In the genomic region with DNA sequence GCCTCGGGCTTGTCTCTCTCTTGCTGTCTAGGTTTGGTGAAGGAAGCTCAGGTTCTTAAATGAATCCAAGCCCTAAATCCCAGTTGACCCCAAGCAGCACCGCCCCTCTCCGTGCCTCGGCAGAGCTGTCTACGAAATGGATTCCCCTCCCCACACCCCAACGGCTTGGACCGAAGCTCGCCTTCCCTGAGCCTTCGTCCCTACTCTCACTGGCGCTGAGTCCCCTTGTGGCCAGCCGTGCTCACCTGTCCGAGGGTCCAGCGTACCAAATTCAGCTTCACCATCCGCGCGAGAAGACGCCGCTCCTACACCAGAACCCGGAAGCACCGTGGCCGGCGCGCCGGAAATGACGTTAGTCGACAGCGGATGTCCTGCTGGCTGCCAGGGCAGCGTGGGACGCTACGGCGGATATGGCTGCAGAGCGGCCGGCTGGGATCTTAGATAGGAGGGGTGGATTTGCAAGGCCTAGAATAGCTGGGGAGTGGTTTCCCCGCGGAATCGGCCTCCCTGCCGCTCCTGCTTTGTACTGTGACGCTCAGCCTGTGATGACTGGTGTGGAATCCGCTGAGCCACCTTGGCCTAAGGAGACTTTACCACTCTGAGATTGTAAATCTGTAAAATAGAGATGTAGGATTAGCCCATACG, we compare ENCODE assay signal across 1 cellular context.
A peak's percentile ranks its signal among the peaks of the same experiment; 100 is the strongest.
TF ChIP-seq lines count a peak whose summit lies in the region.

A gene (minus strand): TSS at position 325 of the 645 bp plus-strand sequence. CDS start 2,201 bp downstream, outside the sequence.

TF ChIP-seq in HepG2, 621 proteins besides CTCF, POLR2A, EP300 and RAD21 (continued from another document and continues in another):
- TF ChIP-seq, protein P1, sequence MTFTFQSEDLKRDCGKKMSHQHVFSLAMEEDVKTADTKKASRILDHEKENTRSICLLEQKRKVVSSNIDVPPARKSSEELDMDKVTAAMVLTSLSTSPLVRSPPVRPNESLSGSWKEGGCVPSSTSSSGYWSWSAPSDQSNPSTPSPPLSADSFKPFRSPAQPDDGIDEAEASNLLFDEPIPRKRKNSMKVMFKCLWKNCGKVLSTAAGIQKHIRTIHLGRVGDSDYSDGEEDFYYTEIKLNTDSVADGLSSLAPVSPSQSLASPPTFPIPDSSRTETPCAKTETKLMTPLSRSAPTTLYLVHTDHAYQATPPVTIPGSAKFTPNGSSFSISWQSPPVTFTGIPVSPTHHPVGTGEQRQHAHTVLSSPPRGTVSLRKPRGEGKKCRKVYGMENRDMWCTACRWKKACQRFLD (CRISPR knock-in tag; IDR thresholded peaks at IDR 0.05; ENCODE audit: borderline replicate concordance) = no peak
- TF ChIP-seq NBN (conservative IDR thresholded peaks at IDR 0.05) (no peak), NFKBIZ (CRISPR knock-in tag; IDR thresholded peaks at IDR 0.05) (no peak), SRSF4 (IDR thresholded peaks at IDR 0.05; ENCODE audit: low read depth, low read length, poor library complexity, severe bottlenecking) (no peak), SSRP1 (CRISPR knock-in tag; IDR thresholded peaks at IDR 0.05) (no peak), ZFX (CRISPR knock-in tag; IDR thresholded peaks at IDR 0.05; ENCODE audit: low read depth) (peak; percentile 94), PRPF4 (IDR thresholded peaks at IDR 0.05; ENCODE audit: low read depth, low read length, poor library complexity, severe bottlenecking) (no peak), ZSCAN21 (CRISPR knock-in tag; IDR thresholded peaks at IDR 0.05; ENCODE audit: borderline replicate concordance) (no peak; the same call in 1 of the 2 replicates), PPARG (CRISPR knock-in tag; conservative IDR thresholded peaks at IDR 0.05) (no peak), ZNF841 (CRISPR knock-in tag; IDR thresholded peaks at IDR 0.05; ENCODE audit: borderline replicate concordance) (no peak), JDP2 (CRISPR knock-in tag; IDR thresholded peaks at IDR 0.05; ENCODE audit: borderline replicate concordance) (no peak), PHF8 (CRISPR knock-in tag; IDR thresholded peaks at IDR 0.05) (peak; percentile 88), TCF7L2 (IDR thresholded peaks at IDR 0.05; ENCODE audit: low read depth, low read length) (no peak), ZNF547 (CRISPR knock-in tag; IDR thresholded peaks at IDR 0.05) (peak; percentile 79; the same call in 1 of the 2 replicates), TGIF2 (CRISPR knock-in tag; IDR thresholded peaks at IDR 0.05) (peak; percentile 50; the same call in 1 of the 2 replicates), TBX2 (CRISPR knock-in tag; IDR thresholded peaks at IDR 0.05; ENCODE audit: borderline replicate concordance) (peak; percentile 60; the same call in 1 of the 2 replicates), MBD4 (IDR thresholded peaks at IDR 0.05; ENCODE audit: borderline replicate concordance, low read length) (no peak), ZNF616 (CRISPR knock-in tag; IDR thresholded peaks at IDR 0.05; ENCODE audit: low read depth) (no peak; the same call in 1 of the 2 replicates), ZNF709 (CRISPR knock-in tag; IDR thresholded peaks at IDR 0.05) (no peak), SRSF1 (optimal IDR thresholded peaks at IDR 0.05; ENCODE audit: low read depth, low read length) (peak; percentile 95), ZNF850 (CRISPR knock-in tag; conservative IDR thresholded peaks at IDR 0.05) (no peak), JUN (CRISPR knock-in tag; IDR thresholded peaks at IDR 0.05) (0 out of 2 replicates have a peak, but pooled peaks have one; percentile 17), NFYB (CRISPR knock-in tag; IDR thresholded peaks at IDR 0.05) (no peak; the same call in 1 of the 2 replicates), YEATS2 (CRISPR knock-in tag; IDR thresholded peaks at IDR 0.05; ENCODE audit: borderline replicate concordance) (peak; percentile 98)
- TF ChIP-seq, protein P2, sequence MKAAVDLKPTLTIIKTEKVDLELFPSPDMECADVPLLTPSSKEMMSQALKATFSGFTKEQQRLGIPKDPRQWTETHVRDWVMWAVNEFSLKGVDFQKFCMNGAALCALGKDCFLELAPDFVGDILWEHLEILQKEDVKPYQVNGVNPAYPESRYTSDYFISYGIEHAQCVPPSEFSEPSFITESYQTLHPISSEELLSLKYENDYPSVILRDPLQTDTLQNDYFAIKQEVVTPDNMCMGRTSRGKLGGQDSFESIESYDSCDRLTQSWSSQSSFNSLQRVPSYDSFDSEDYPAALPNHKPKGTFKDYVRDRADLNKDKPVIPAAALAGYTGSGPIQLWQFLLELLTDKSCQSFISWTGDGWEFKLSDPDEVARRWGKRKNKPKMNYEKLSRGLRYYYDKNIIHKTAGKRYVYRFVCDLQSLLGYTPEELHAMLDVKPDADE (CRISPR knock-in tag; IDR thresholded peaks at IDR 0.05) = no peak
- TF ChIP-seq, protein P3, sequence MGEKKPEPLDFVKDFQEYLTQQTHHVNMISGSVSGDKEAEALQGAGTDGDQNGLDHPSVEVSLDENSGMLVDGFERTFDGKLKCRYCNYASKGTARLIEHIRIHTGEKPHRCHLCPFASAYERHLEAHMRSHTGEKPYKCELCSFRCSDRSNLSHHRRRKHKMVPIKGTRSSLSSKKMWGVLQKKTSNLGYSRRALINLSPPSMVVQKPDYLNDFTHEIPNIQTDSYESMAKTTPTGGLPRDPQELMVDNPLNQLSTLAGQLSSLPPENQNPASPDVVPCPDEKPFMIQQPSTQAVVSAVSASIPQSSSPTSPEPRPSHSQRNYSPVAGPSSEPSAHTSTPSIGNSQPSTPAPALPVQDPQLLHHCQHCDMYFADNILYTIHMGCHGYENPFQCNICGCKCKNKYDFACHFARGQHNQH (CRISPR knock-in tag; IDR thresholded peaks at IDR 0.05) = peak; percentile 72; the same call in 1 of the 2 replicates
- TF ChIP-seq, protein P4, sequence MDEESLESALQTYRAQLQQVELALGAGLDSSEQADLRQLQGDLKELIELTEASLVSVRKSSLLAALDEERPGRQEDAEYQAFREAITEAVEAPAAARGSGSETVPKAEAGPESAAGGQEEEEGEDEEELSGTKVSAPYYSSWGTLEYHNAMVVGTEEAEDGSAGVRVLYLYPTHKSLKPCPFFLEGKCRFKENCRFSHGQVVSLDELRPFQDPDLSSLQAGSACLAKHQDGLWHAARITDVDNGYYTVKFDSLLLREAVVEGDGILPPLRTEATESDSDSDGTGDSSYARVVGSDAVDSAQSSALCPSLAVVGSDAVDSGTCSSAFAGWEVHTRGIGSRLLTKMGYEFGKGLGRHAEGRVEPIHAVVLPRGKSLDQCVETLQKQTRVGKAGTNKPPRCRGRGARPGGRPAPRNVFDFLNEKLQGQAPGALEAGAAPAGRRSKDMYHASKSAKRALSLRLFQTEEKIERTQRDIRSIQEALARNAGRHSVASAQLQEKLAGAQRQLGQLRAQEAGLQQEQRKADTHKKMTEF (CRISPR knock-in tag; IDR thresholded peaks at IDR 0.05) = peak; percentile 77
- TF ChIP-seq, protein P5, sequence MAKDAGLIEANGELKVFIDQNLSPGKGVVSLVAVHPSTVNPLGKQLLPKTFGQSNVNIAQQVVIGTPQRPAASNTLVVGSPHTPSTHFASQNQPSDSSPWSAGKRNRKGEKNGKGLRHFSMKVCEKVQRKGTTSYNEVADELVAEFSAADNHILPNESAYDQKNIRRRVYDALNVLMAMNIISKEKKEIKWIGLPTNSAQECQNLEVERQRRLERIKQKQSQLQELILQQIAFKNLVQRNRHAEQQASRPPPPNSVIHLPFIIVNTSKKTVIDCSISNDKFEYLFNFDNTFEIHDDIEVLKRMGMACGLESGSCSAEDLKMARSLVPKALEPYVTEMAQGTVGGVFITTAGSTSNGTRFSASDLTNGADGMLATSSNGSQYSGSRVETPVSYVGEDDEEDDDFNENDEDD (CRISPR knock-in tag; IDR thresholded peaks at IDR 0.05; ENCODE audit: borderline replicate concordance) = peak; percentile 43; the same call in 1 of the 2 replicates
- TF ChIP-seq, protein P6, sequence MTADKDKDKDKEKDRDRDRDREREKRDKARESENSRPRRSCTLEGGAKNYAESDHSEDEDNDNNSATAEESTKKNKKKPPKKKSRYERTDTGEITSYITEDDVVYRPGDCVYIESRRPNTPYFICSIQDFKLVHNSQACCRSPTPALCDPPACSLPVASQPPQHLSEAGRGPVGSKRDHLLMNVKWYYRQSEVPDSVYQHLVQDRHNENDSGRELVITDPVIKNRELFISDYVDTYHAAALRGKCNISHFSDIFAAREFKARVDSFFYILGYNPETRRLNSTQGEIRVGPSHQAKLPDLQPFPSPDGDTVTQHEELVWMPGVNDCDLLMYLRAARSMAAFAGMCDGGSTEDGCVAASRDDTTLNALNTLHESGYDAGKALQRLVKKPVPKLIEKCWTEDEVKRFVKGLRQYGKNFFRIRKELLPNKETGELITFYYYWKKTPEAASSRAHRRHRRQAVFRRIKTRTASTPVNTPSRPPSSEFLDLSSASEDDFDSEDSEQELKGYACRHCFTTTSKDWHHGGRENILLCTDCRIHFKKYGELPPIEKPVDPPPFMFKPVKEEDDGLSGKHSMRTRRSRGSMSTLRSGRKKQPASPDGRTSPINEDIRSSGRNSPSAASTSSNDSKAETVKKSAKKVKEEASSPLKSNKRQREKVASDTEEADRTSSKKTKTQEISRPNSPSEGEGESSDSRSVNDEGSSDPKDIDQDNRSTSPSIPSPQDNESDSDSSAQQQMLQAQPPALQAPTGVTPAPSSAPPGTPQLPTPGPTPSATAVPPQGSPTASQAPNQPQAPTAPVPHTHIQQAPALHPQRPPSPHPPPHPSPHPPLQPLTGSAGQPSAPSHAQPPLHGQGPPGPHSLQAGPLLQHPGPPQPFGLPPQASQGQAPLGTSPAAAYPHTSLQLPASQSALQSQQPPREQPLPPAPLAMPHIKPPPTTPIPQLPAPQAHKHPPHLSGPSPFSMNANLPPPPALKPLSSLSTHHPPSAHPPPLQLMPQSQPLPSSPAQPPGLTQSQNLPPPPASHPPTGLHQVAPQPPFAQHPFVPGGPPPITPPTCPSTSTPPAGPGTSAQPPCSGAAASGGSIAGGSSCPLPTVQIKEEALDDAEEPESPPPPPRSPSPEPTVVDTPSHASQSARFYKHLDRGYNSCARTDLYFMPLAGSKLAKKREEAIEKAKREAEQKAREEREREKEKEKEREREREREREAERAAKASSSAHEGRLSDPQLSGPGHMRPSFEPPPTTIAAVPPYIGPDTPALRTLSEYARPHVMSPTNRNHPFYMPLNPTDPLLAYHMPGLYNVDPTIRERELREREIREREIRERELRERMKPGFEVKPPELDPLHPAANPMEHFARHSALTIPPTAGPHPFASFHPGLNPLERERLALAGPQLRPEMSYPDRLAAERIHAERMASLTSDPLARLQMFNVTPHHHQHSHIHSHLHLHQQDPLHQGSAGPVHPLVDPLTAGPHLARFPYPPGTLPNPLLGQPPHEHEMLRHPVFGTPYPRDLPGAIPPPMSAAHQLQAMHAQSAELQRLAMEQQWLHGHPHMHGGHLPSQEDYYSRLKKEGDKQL (CRISPR knock-in tag; IDR thresholded peaks at IDR 0.05; ENCODE audit: low read depth) = no peak
- TF ChIP-seq, protein P7, sequence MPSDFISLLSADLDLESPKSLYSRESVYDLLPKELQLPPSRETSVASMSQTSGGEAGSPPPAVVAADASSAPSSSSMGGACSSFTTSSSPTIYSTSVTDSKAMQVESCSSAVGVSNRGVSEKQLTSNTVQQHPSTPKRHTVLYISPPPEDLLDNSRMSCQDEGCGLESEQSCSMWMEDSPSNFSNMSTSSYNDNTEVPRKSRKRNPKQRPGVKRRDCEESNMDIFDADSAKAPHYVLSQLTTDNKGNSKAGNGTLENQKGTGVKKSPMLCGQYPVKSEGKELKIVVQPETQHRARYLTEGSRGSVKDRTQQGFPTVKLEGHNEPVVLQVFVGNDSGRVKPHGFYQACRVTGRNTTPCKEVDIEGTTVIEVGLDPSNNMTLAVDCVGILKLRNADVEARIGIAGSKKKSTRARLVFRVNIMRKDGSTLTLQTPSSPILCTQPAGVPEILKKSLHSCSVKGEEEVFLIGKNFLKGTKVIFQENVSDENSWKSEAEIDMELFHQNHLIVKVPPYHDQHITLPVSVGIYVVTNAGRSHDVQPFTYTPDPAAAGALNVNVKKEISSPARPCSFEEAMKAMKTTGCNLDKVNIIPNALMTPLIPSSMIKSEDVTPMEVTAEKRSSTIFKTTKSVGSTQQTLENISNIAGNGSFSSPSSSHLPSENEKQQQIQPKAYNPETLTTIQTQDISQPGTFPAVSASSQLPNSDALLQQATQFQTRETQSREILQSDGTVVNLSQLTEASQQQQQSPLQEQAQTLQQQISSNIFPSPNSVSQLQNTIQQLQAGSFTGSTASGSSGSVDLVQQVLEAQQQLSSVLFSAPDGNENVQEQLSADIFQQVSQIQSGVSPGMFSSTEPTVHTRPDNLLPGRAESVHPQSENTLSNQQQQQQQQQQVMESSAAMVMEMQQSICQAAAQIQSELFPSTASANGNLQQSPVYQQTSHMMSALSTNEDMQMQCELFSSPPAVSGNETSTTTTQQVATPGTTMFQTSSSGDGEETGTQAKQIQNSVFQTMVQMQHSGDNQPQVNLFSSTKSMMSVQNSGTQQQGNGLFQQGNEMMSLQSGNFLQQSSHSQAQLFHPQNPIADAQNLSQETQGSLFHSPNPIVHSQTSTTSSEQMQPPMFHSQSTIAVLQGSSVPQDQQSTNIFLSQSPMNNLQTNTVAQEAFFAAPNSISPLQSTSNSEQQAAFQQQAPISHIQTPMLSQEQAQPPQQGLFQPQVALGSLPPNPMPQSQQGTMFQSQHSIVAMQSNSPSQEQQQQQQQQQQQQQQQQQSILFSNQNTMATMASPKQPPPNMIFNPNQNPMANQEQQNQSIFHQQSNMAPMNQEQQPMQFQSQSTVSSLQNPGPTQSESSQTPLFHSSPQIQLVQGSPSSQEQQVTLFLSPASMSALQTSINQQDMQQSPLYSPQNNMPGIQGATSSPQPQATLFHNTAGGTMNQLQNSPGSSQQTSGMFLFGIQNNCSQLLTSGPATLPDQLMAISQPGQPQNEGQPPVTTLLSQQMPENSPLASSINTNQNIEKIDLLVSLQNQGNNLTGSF (CRISPR knock-in tag; IDR thresholded peaks at IDR 0.05) = no peak
- TF ChIP-seq, protein P8, sequence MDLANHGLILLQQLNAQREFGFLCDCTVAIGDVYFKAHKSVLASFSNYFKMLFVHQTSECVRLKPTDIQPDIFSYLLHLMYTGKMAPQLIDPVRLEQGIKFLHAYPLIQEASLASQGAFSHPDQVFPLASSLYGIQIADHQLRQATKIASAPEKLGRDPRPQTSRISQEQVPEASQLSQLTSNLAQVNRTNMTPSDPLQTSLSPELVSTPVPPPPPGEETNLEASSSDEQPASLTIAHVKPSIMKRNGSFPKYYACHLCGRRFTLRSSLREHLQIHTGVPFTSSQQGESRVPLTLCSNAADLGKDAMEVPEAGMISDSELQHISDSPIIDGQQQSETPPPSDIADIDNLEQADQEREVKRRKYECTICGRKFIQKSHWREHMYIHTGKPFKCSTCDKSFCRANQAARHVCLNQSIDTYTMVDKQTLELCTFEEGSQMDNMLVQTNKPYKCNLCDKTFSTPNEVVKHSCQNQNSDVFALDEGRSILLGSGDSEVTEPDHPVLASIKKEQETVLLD (CRISPR knock-in tag; IDR thresholded peaks at IDR 0.05; ENCODE audit: low read depth) = no peak
- TF ChIP-seq, protein P9, sequence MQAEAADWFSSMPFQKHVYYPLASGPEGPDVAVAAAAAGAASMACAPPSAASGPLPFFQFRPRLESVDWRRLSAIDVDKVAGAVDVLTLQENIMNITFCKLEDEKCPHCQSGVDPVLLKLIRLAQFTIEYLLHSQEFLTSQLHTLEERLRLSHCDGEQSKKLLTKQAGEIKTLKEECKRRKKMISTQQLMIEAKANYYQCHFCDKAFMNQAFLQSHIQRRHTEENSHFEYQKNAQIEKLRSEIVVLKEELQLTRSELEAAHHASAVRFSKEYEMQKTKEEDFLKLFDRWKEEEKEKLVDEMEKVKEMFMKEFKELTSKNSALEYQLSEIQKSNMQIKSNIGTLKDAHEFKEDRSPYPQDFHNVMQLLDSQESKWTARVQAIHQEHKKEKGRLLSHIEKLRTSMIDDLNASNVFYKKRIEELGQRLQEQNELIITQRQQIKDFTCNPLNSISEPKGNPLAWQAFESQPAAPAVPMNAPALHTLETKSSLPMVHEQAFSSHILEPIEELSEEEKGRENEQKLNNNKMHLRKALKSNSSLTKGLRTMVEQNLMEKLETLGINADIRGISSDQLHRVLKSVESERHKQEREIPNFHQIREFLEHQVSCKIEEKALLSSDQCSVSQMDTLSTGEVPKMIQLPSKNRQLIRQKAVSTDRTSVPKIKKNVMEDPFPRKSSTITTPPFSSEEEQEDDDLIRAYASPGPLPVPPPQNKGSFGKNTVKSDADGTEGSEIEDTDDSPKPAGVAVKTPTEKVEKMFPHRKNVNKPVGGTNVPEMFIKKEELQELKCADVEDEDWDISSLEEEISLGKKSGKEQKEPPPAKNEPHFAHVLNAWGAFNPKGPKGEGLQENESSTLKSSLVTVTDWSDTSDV (CRISPR knock-in tag; IDR thresholded peaks at IDR 0.05) = peak; percentile 54; the same call in 1 of the 2 replicates
